ENCODE assay signal across 31 cellular contexts in genomic region chr17:45855691-45856315, GRCh38. TPM values are rescaled to one million over a fixed set of nuclear protein-coding genes. Genes with fewer than 3 reads are reported as not detected.
"Had no signal": no experiment of that assay in that cellular context is flagged by ENCODE, and none has a peak within 500 bp of the region (broad histone marks: within the 10 kb centered on the region; RNA-seq: fewer than 3 reads in every experiment).

No MANE protein-coding gene starts in this region.

- H3K4me2 ChIP-seq: neural progenitor cell had no signal

- H3K4me3 ChIP-seq: ascending aorta, left lung, lower lobe of right lung, neural progenitor cell, skin epidermis, thoracic aorta had no signal

- H3K4me1 ChIP-seq: ascending aorta, left lung, lower lobe of right lung, neural progenitor cell had no signal

- H3K27ac ChIP-seq: ascending aorta, left lung, lower lobe of right lung, neural progenitor cell, skin epidermis, thoracic aorta had no signal

- ATAC-seq: esophagus mucosa; left lung; lower lobe of right lung; naive thymus-derived CD8-positive, alpha-beta T cell; sciatic nerve; stimulated activated effector memory CD8-positive, alpha-beta T cell treated with anti-CD3 and anti-CD28 coated beads, Interleukin-12 subunit alpha, Interleukin-12 subunit beta, amount 100 ng/mL, for 72 hours; T-helper 17 cell; WTC11 had no signal

- H3K9ac ChIP-seq: neural progenitor cell had no signal

- H3K27me3 ChIP-seq: ascending aorta, neural progenitor cell had no signal

- H3K9me3 ChIP-seq: ascending aorta, left lung, lower lobe of right lung, thoracic aorta had no signal

- H2AFZ ChIP-seq: neural progenitor cell had no signal

- FAIRE-seq: frontal cortex, islet of Langerhans, urothelium cell line had no signal

- DNase-seq: activated CD4-positive, alpha-beta memory T cell treated with anti-CD3 and anti-CD28 coated beads, Interleukin-2, amount 10 ng/mL, durations not matched to agents 7 days and 5 days; activated CD4-positive, alpha-beta T cell treated with anti-CD3 and anti-CD28 coated beads for 1 hour; activated CD4-positive, alpha-beta T cell treated with anti-CD3 and anti-CD28 coated beads, Interleukin-2, amount 10 ng/mL, durations not matched to agents 7 days and 5 days; activated CD8-positive, alpha-beta memory T cell treated with anti-CD3 and anti-CD28 coated beads, Interleukin-2, amount 50 U/mL, for 48 hours; activated gamma-delta T cell; activated naive CD4-positive, alpha-beta T cell treated with anti-CD3 and anti-CD28 coated beads, Interleukin-2, amount 10 ng/mL, durations not matched to agents 7 days and 5 days; activated naive CD8-positive, alpha-beta T cell treated with anti-CD3 and anti-CD28 coated beads, Interleukin-2, amount 10 ng/mL, durations not matched to agents 7 days and 5 days; activated T-cell treated with anti-CD3 and anti-CD28 coated beads, Interleukin-2, amount 50 U/mL, for 24 hours; caudate nucleus; endodermal cell; glutamatergic neuron; left lung; lower lobe of right lung; mesenchymal stem cell; naive thymus-derived CD8-positive, alpha-beta T cell; occipital lobe; stimulated activated CD4-positive, alpha-beta T cell treated with anti-CD3 and anti-CD28 coated beads, Interleukin-12 subunit alpha, Interleukin-12 subunit beta, amount 100 ng/mL, for 4 hours; stimulated activated CD4-positive, alpha-beta T cell treated with anti-CD3 and anti-CD28 coated beads, Interleukin-4, amount 100 ng/mL, for 1 hour; T-helper 17 cell had no signal

- H3K36me3 ChIP-seq: ascending aorta, left lung, lower lobe of right lung, neural progenitor cell, thoracic aorta had no signal

RNA-seq across cellular contexts. Expression of gene SPPL2C, which starts 11.1 kb away (rescaled TPM):
- total RNA-seq: activated CD4-positive, alpha-beta memory T cell treated with anti-CD3 and anti-CD28 coated beads, Interleukin-2, amount 10 ng/mL, durations not matched to agents 7 days and 5 days; activated CD4-positive, alpha-beta T cell treated with anti-CD3 and anti-CD28 coated beads, Interleukin-2, amount 10 ng/mL, durations not matched to agents 7 days and 5 days; activated naive CD8-positive, alpha-beta T cell treated with anti-CD3 and anti-CD28 coated beads, Interleukin-2, amount 10 ng/mL, durations not matched to agents 7 days and 5 days; ascending aorta; endodermal cell; esophagus mucosa; frontal cortex; left lung; lower lobe of right lung; naive thymus-derived CD8-positive, alpha-beta T cell; occipital lobe; sciatic nerve; subcutaneous adipose tissue; T-helper 17 cell; thoracic aorta; WTC11 had no signal
- polyA plus RNA-seq: naive thymus-derived CD8-positive, alpha-beta T cell had no signal
